9 cellular contexts compared by ENCODE assay signal in genomic region chr1:178650950-178651461, GRCh38.
DNase-seq lines count a peak whose midpoint lies in the region; TF ChIP-seq lines count a peak whose summit lies in the region.
"Had no signal": no experiment of that assay in that cellular context is flagged by ENCODE, and none has a peak within 500 bp of the region (broad histone marks: within the 10 kb centered on the region; RNA-seq: fewer than 3 reads in every experiment).

No MANE protein-coding gene starts in this region.

- TF ChIP-seq CTCF in left ventricle myocardium inferior (IDR thresholded peaks at IDR 0.05; ENCODE audit: borderline replicate concordance) (no peak), type B pancreatic cell (conservative IDR thresholded peaks at IDR 0.05) (no peak), GM20000 (IDR thresholded peaks at IDR 0.05; ENCODE audit: extremely low read depth, missing control alignments) (no peak)

- no peaks in the 10 kb centered on the region for H3K36me3 ChIP-seq in left ventricle myocardium inferior

- no peaks in the 10 kb centered on the region for H3K9me3 ChIP-seq in left ventricle myocardium inferior (replicated peaks)

- H3K27ac ChIP-seq in left ventricle myocardium inferior (replicated peaks) (peak overlapping the region; percentile 61), angular gyrus (ENCODE audit: low read depth, low read length) (peak overlapping the region; percentile 41)

- H3K36me3 Mint-ChIP-seq in type B pancreatic cell, result no peaks in the 10 kb centered on the region

- intact Hi-C loops in left ventricle myocardium inferior (cut with micrococcal nuclease), result no loop called here
- intact Hi-C loops in cardiac septum (cut with DNase I), result no loop called here

- peak overlapping the region; percentile 22 for H3K27ac Mint-ChIP-seq in type B pancreatic cell

- no peaks in the 10 kb centered on the region for H3K27me3 ChIP-seq in left ventricle myocardium inferior (ENCODE audit: low read depth)

- DNase-seq in left ventricle myocardium inferior (no peak), cardiac septum (ENCODE audit: low spot score) (no peak), left kidney (ENCODE audit: low read depth, low spot score) (peak; percentile 51), type B pancreatic cell (ENCODE audit: extremely low spot score, unreplicated experiment) (no peak), NCI-H446 treated with DMSO at 0.1 percent for 48 hours (lab: John Stamatoyannopoulos, UW) (no peak), GM20000 (ENCODE audit: low spot score) (no peak), erythroblast (lab: John Stamatoyannopoulos, UW) (no peak)
- DNase-seq: NCI-H345 had no signal

- H3K4me3 Mint-ChIP-seq in type B pancreatic cell, result peak overlapping the region; percentile 46

- no peak for TF ChIP-seq POLR2A in erythroblast (IDR thresholded peaks at IDR 0.05; ENCODE audit: low read length)

- no peaks in the 10 kb centered on the region for H3K27me3 Mint-ChIP-seq in type B pancreatic cell

- no peak overlapping the region for H3K4me3 ChIP-seq in left ventricle myocardium inferior

- H3K4me1 ChIP-seq in left ventricle myocardium inferior, result peaks cover 5% of the 10 kb centered on the region

- peaks cover 33% of the 10 kb centered on the region for H3K4me1 Mint-ChIP-seq in type B pancreatic cell (ENCODE audit: unreplicated experiment)

- H3K9me3 Mint-ChIP-seq in type B pancreatic cell, result peaks cover 8% of the 10 kb centered on the region
